In the genomic region with DNA sequence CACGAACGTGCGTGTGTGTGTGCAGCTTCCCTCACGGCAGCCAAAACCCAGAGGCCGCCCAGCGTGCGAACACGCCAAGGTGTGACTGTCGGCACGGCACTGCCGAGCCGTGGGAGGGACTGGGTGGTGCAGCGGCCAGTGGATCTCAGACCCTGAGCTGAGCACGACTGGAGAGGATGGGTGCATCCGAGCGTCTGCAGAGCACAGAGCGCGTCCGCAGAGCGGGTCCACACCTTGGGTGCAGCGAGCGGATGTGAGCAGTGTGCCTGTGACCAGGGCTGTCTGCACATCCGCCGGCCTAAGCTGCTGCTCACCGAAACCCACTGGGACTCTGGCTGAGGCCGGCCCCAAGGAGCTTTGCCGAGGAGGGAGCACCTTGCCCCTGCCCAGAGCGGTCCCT, we compare ENCODE assay signal across 24 cellular contexts. TPM values are rescaled to one million over a fixed set of nuclear protein-coding genes. Genes with fewer than 3 reads are reported as not detected.
"Had no signal": no experiment of that assay in that cellular context is flagged by ENCODE, and none has a peak within 500 bp of the region (broad histone marks: within the 10 kb centered on the region; RNA-seq: fewer than 3 reads in every experiment).

No MANE protein-coding gene starts in this region.

- H3K27me3 Mint-ChIP-seq: effector memory CD8-positive, alpha-beta T cell; memory B cell; natural killer cell treated with Interleukin-12 subunit alpha and Interleukin-12 subunit beta and Interleukin-15 and Interleukin-18, amount 100 ng/mL, for 72 hours; progenitor cell of endocrine pancreas; stimulated activated memory B cell treated with anti-CD40 and anti-IgM and Interleukin-4, amounts not matched to agents 10 μg/mL and 1 μg/mL and 100 μg/mL, for 72 hours; stimulated activated naive CD8-positive, alpha-beta T cell treated with anti-CD3 and anti-CD28 coated beads, Interleukin-15, Interleukin-2, amounts not matched to agents 100 ng/mL and 50 ng/mL, for 24 hours had no signal

- ATAC-seq: effector memory CD8-positive, alpha-beta T cell; gastrocnemius medialis; left lung; lower lobe of right lung; right lobe of liver; upper lobe of right lung had no signal

- H3K4me3 ChIP-seq: esophagus muscularis mucosa, gastrocnemius medialis, left lung, lower lobe of right lung, ovary, right lobe of liver, tibial nerve, upper lobe of right lung, vagina had no signal

- H3K9me3 ChIP-seq: esophagus muscularis mucosa, gastrocnemius medialis, left lung, lower lobe of right lung, neutrophil, ovary, right lobe of liver, tibial nerve, upper lobe of right lung, vagina had no signal

- DNase-seq: effector memory CD8-positive, alpha-beta T cell; gastrocnemius medialis; islet precursor cell; lower lobe of right lung; ovary; right lobe of liver; stimulated activated CD4-positive, alpha-beta T cell treated with anti-CD3 and anti-CD28 coated beads, Interleukin-15, amount 100 ng/mL, for 24 hours; stimulated activated CD4-positive, alpha-beta T cell treated with anti-CD3 and anti-CD28 coated beads, Interleukin-1b, Interleukin-23, amount 100 ng/mL, for 48 hours; stimulated activated CD4-positive, alpha-beta T cell treated with anti-CD3 and anti-CD28 coated beads, Interleukin-4, amount 100 ng/mL, for 24 hours; upper lobe of right lung had no signal

- H3K36me3 ChIP-seq: gastrocnemius medialis, left lung, lower lobe of right lung, neutrophil, ovary, right lobe of liver, upper lobe of right lung, vagina had no signal

- H3K4me3 Mint-ChIP-seq: effector memory CD8-positive, alpha-beta T cell; memory B cell; mesothelial cell of epicardium; natural killer cell treated with Interleukin-12 subunit alpha and Interleukin-12 subunit beta and Interleukin-15 and Interleukin-18, amount 100 ng/mL, for 72 hours; stimulated activated memory B cell treated with anti-CD40 and anti-IgM and Interleukin-4, amounts not matched to agents 10 μg/mL and 1 μg/mL and 100 μg/mL, for 72 hours; stimulated activated naive CD8-positive, alpha-beta T cell treated with anti-CD3 and anti-CD28 coated beads, Interleukin-15, Interleukin-2, amounts not matched to agents 100 ng/mL and 50 ng/mL, for 24 hours had no signal

- H3K27ac ChIP-seq: epithelial cell of prostate, esophagus muscularis mucosa, gastrocnemius medialis, left lung, lower lobe of right lung, neutrophil, ovary, right lobe of liver, tibial nerve, upper lobe of right lung, vagina had no signal

- H3K27ac Mint-ChIP-seq: effector memory CD8-positive, alpha-beta T cell; memory B cell; mesothelial cell of epicardium; natural killer cell treated with Interleukin-12 subunit alpha and Interleukin-12 subunit beta and Interleukin-15 and Interleukin-18, amount 100 ng/mL, for 72 hours; progenitor cell of endocrine pancreas; stimulated activated memory B cell treated with anti-CD40 and anti-IgM and Interleukin-4, amounts not matched to agents 10 μg/mL and 1 μg/mL and 100 μg/mL, for 72 hours; stimulated activated naive CD8-positive, alpha-beta T cell treated with anti-CD3 and anti-CD28 coated beads, Interleukin-15, Interleukin-2, amounts not matched to agents 100 ng/mL and 50 ng/mL, for 24 hours had no signal

- H3K27me3 ChIP-seq: esophagus muscularis mucosa, gastrocnemius medialis, left lung, neutrophil, ovary, right lobe of liver, tibial nerve, upper lobe of right lung, vagina had no signal

- H3K4me1 Mint-ChIP-seq: memory B cell had no signal

- H3K36me3 Mint-ChIP-seq: memory B cell; natural killer cell treated with Interleukin-12 subunit alpha and Interleukin-12 subunit beta and Interleukin-15 and Interleukin-18, amount 100 ng/mL, for 72 hours had no signal

- H3K9me3 Mint-ChIP-seq: effector memory CD8-positive, alpha-beta T cell; memory B cell; mesothelial cell of epicardium; natural killer cell treated with Interleukin-12 subunit alpha and Interleukin-12 subunit beta and Interleukin-15 and Interleukin-18, amount 100 ng/mL, for 72 hours; stimulated activated memory B cell treated with anti-CD40 and anti-IgM and Interleukin-4, amounts not matched to agents 10 μg/mL and 1 μg/mL and 100 μg/mL, for 72 hours; stimulated activated naive CD8-positive, alpha-beta T cell treated with anti-CD3 and anti-CD28 coated beads, Interleukin-15, Interleukin-2, amounts not matched to agents 100 ng/mL and 50 ng/mL, for 24 hours had no signal

RNA-seq across cellular contexts. Expression of a gene that starts 31.0 kb away (rescaled TPM):
- total RNA-seq: fibroblast of villous mesenchyme, temporal lobe had no signal
